16 cellular contexts compared by ENCODE assay signal in genomic region chr18:10482363-10482984, GRCh38. TPM values are rescaled to one million over a fixed set of nuclear protein-coding genes. Genes with fewer than 3 reads are reported as not detected.
DNase-seq lines count a peak whose midpoint lies in the region; ATAC-seq, FAIRE-seq and TF ChIP-seq lines count a peak whose summit lies in the region.
"Had no signal": no experiment of that assay in that cellular context is flagged by ENCODE, and none has a peak within 500 bp of the region (broad histone marks: within the 10 kb centered on the region; RNA-seq: fewer than 3 reads in every experiment).

No MANE protein-coding gene starts in this region.

- no peak overlapping the region for H2BK12ac ChIP-seq in H1 (ENCODE audit: low read depth, low read length)

- H2BK20ac ChIP-seq in H1 (ENCODE audit: low read length), result no peak overlapping the region

- H3K56ac ChIP-seq in H1 (replicated peaks; ENCODE audit: insufficient read length, low read depth, low read length), result no peak overlapping the region

- H4K91ac ChIP-seq in H1 (replicated peaks; ENCODE audit: insufficient read length, low read length), result no peak overlapping the region

- no peak overlapping the region for H4K8ac ChIP-seq in H1 (ENCODE audit: extremely low read depth, insufficient read depth, low read length)

- H3K79me1 ChIP-seq in H1 (ENCODE audit: low read depth, low read length), result no peaks in the 10 kb centered on the region

- H3K36me3 Mint-ChIP-seq in activated naive CD4-positive, alpha-beta T cell treated with anti-CD3 and anti-CD28 coated beads, Interleukin-2, amount 10 ng/mL, durations not matched to agents 7 days and 5 days, result no peaks in the 10 kb centered on the region

- POLR2A ChIA-PET in H1 (lab: Charles Lee; ENCODE audit: partially characterized antibody), result no interaction called here

- H3K27me3 Mint-ChIP-seq in activated naive CD4-positive, alpha-beta T cell treated with anti-CD3 and anti-CD28 coated beads, Interleukin-2, amount 10 ng/mL, durations not matched to agents 7 days and 5 days, result peaks cover 27% of the 10 kb centered on the region

- no peak overlapping the region for H3K9ac ChIP-seq in H1 (replicated peaks in 1 of 4; ENCODE audit: extremely low read depth in 1 of 4, low read depth in 3 of 4, low read length in 3 of 4)
- no peak overlapping the region for H3K9ac ChIP-seq in mammary epithelial cell (ENCODE audit: insufficient read depth, low read length)

- TF ChIP-seq EP300 in H1 (IDR thresholded peaks at IDR 0.05; ENCODE audit: borderline replicate concordance in 1 of 2, low read depth in 2 of 2, low read length in 2 of 2), result no peak

- H3K27me3 ChIP-seq in H1 (replicated peaks in 1 of 4; ENCODE audit: control insufficient read depth in 3 of 4, extremely low read depth in 1 of 4, insufficient read depth in 3 of 4, low read length in 3 of 4) (peaks cover 7 to 21% (median 15%) of the 10 kb centered on the region in 4 experiments), mammary epithelial cell (ENCODE audit: insufficient read depth, low read length) (no peaks in the 10 kb centered on the region)

- peak; percentile 8 for DNase-seq in GM12865 (ENCODE audit: low read depth)
- no peak for DNase-seq in H1 (ENCODE audit: low read depth in 1 of 2, low spot score in 2 of 2)
- no peak for DNase-seq in mammary epithelial cell
- no peak for DNase-seq in stimulated activated CD4-positive, alpha-beta T cell treated with anti-CD3 and anti-CD28 coated beads, Interleukin-4, amount 100 ng/mL, for 1 hour
- DNase-seq in posterior cingulate gyrus, result no peak
- DNase-seq in activated naive CD4-positive, alpha-beta T cell treated with anti-CD3 and anti-CD28 coated beads, Interleukin-2, amount 10 ng/mL, durations not matched to agents 7 days and 5 days, result no peak
- DNase-seq: DMS79 treated with DMSO at 0.1 percent for 48 hours; foreskin melanocyte; NCI-H1092; NCI-H82; stimulated activated CD4-positive, alpha-beta T cell treated with anti-CD3 and anti-CD28 coated beads, Interleukin-2, amount 100 ng/mL, for 24 hours; stimulated activated naive CD4-positive, alpha-beta T cell had no signal

- H3K4me1 Mint-ChIP-seq in activated naive CD4-positive, alpha-beta T cell treated with anti-CD3 and anti-CD28 coated beads, Interleukin-2, amount 10 ng/mL, durations not matched to agents 7 days and 5 days, result peaks cover 6% of the 10 kb centered on the region

- no peak overlapping the region for H2BK15ac ChIP-seq in H1 (ENCODE audit: low read length)

- BruUV-seq in mammary epithelial cell (replicated peaks; lab: Mats Ljungman, UMichigan), result no TSS peak

- TF ChIP-seq POLR2A in H1 (IDR thresholded peaks at IDR 0.05; ENCODE audit: control extremely low read depth in 1 of 2, low read depth in 2 of 2, low read length in 2 of 2), result no peak

- no peak overlapping the region for H3K4me3 Mint-ChIP-seq in activated naive CD4-positive, alpha-beta T cell treated with anti-CD3 and anti-CD28 coated beads, Interleukin-2, amount 10 ng/mL, durations not matched to agents 7 days and 5 days

- H3K9me3 ChIP-seq in H1 (ENCODE audit: insufficient read depth in 2 of 2, low read depth in 1 of 2, low read length in 1 of 2) (no peaks in the 10 kb centered on the region), mammary epithelial cell (replicated peaks; ENCODE audit: insufficient read depth, low read length) (no peaks in the 10 kb centered on the region)

- no peak overlapping the region for H3K18ac ChIP-seq in H1 (ENCODE audit: extremely low read depth, low read length)

- H3K27ac ChIP-seq in H1 (ENCODE audit: low read depth, low read length) (no peak overlapping the region), mammary epithelial cell (ENCODE audit: insufficient read depth, low read depth, low read length) (no peak overlapping the region)

- H3K4me3 ChIP-seq in GM12865 (ENCODE audit: low read depth, low read length), result no peak overlapping the region
- no peak overlapping the region for H3K4me3 ChIP-seq in H1 (ENCODE audit: extremely low read depth in 1 of 4, insufficient read depth in 2 of 4, low read depth in 3 of 4, low read length in 4 of 4)
- H3K4me3 ChIP-seq in mammary epithelial cell (replicated peaks in 1 of 3; ENCODE audit: insufficient read depth in 1 of 3, low read depth in 2 of 3, low read length in 3 of 3), result no peak overlapping the region

- peak in 1 of 2 experiments; percentile 19; a peak in 2 of 4 replicates for TF ChIP-seq RAD21 in H1 (IDR thresholded peaks at IDR 0.05 in 1 of 2, conservative IDR thresholded peaks at IDR 0.05 in 1 of 2; ENCODE audit: low read depth in 2 of 2, low read length in 2 of 2)

- no peaks in the 10 kb centered on the region for H3K9me3 Mint-ChIP-seq in activated naive CD4-positive, alpha-beta T cell treated with anti-CD3 and anti-CD28 coated beads, Interleukin-2, amount 10 ng/mL, durations not matched to agents 7 days and 5 days

- CTCF ChIA-PET in H1 (lab: Charles Lee; ENCODE audit: partially characterized antibody), result interaction anchor here (0.6 to 2.8 kb wide), 13 partner anchors 9 to 532 kb away, joined by 3 to 20 read pairs (median 3); no protein-coding TSS in a partner anchor
- CTCF ChIA-PET in mammary epithelial cell (lab: Charles Lee; ENCODE audit: low non-redundant PET), result no interaction called here
- CTCF ChIA-PET in activated naive CD4-positive, alpha-beta T cell treated with anti-CD3 and anti-CD28 coated beads, Interleukin-2, amount 10 ng/mL, durations not matched to agents 7 days and 5 days (lab: Charles Lee), result interaction anchor here (1.8 kb wide), 1 partner anchor 10 kb away, joined by 4 read pairs; no protein-coding TSS in a partner anchor

- no peak overlapping the region for H2BK120ac ChIP-seq in H1 (replicated peaks; ENCODE audit: low read depth, low read length)

- 84% methylated on average over 10 of the region's 11 CpGs; no CpG with 5 or more reads in 1 of the 2 experiments for WGBS in H1 (ENCODE audit: extremely low coverage in 1 of 2, insufficient coverage in 1 of 2, insufficient read length in 1 of 2, insufficient replicate concordance in 2 of 2, low coverage in 1 of 2, low lambda C conversion rate in 2 of 2, missing lambda C conversion rate in 1 of 2), 2 experiments
- 97% methylated on average over 11 of the region's 11 CpGs for WGBS in mammary epithelial cell (ENCODE audit: low coverage, missing lambda C conversion rate)

- H2AFZ ChIP-seq in H1 (ENCODE audit: low read length) (no peak overlapping the region), mammary epithelial cell (ENCODE audit: low read depth, low read length) (no peak overlapping the region)

- TF ChIP-seq CTCF in GM12865 (IDR thresholded peaks at IDR 0.05; ENCODE audit: insufficient read depth, low read depth, low read length, missing control alignments) (peak; percentile 7), H1 (IDR thresholded peaks at IDR 0.05; ENCODE audit: control extremely low read depth in 1 of 3, insufficient read depth in 1 of 3, low read depth in 1 of 3, low read length in 3 of 3) (peak; percentile 15 to 43 (median 25); a peak in 2 of 4 replicates), mammary epithelial cell (conservative IDR thresholded peaks at IDR 0.05 in 1 of 2, IDR thresholded peaks at IDR 0.05 in 1 of 2; ENCODE audit: extremely low read depth in 1 of 2, insufficient read depth in 1 of 2, low read depth in 1 of 2, low read length in 2 of 2) (no peak)

- no peaks in the 10 kb centered on the region for H3K36me3 ChIP-seq in H1 (ENCODE audit: control insufficient read depth in 2 of 4, insufficient read depth in 4 of 4, low read length in 3 of 4)
- no peaks in the 10 kb centered on the region for H3K36me3 ChIP-seq in mammary epithelial cell (ENCODE audit: insufficient read depth, low read length)

- H4K5ac ChIP-seq in H1 (ENCODE audit: insufficient read length, low read depth, low read length), result no peak overlapping the region

- no peaks in the 10 kb centered on the region for H3K23me2 ChIP-seq in H1 (ENCODE audit: low read depth, low read length)

- H3K14ac ChIP-seq in H1 (ENCODE audit: insufficient read length), result no peak overlapping the region

- intact Hi-C loops in mammary epithelial cell (cut with micrococcal nuclease) (no loop called here), posterior cingulate gyrus (cut with DNase I) (no loop called here)

- no peak overlapping the region for H3K4ac ChIP-seq in H1 (replicated peaks; ENCODE audit: insufficient read length, low read depth, low read length)

- H2BK5ac ChIP-seq in H1 (ENCODE audit: low read depth, low read length), result no peak overlapping the region; the same call in 1 of the 2 replicates

- dilution Hi-C loops in mammary epithelial cell (cut with HindIII; ENCODE audit: low sequenced_read_pairs), result no loop called here

- H4K20me1 ChIP-seq in H1 (replicated peaks in 1 of 2; ENCODE audit: control insufficient read depth in 1 of 2, insufficient read depth in 2 of 2, low read length in 2 of 2) (no peaks in the 10 kb centered on the region), mammary epithelial cell (ENCODE audit: insufficient read depth, low read length) (no peaks in the 10 kb centered on the region)

- H3K79me2 ChIP-seq in H1 (ENCODE audit: control insufficient read depth in 1 of 2, insufficient read depth in 2 of 2, low read length in 2 of 2), result no peaks in the 10 kb centered on the region
- H3K79me2 ChIP-seq in mammary epithelial cell (ENCODE audit: insufficient read depth, low read length), result no peaks in the 10 kb centered on the region

- H3K4me2 ChIP-seq in H1 (ENCODE audit: insufficient read depth in 1 of 2, low read depth in 2 of 2, low read length in 2 of 2), result no peak overlapping the region
- H3K4me2 ChIP-seq in mammary epithelial cell (ENCODE audit: insufficient read depth, low read depth, low read length), result no peak overlapping the region

- H3K23ac ChIP-seq in H1 (ENCODE audit: insufficient read length), result no peak overlapping the region

- no peak for FAIRE-seq in H1 (lab: Jason Lieb, UNC)
- FAIRE-seq: islet of Langerhans had no signal

- H2AK5ac ChIP-seq in H1 (ENCODE audit: low read depth, low read length), result no peak overlapping the region; the same call in 1 of the 2 replicates

- H3K4me1 ChIP-seq in H1 (replicated peaks in 1 of 4; ENCODE audit: control insufficient read depth in 3 of 4, insufficient read depth in 4 of 4, low read length in 3 of 4) (peaks cover 1 to 8% (median 3%) of the 10 kb centered on the region in 4 experiments; a peak in 5 of 7 replicates), mammary epithelial cell (ENCODE audit: insufficient read depth, low read length) (no peaks in the 10 kb centered on the region)

- in situ Hi-C loops in mammary epithelial cell (cut with MboI; ENCODE audit: low sequenced_read_pairs in 2 of 2), result no loop called here

- ATAC-seq in GM19438 (IDR thresholded peaks at IDR 0.05; ENCODE audit: low read depth, unreplicated experiment) (peak; percentile 14), HG03045 (IDR thresholded peaks at IDR 0.05; ENCODE audit: unreplicated experiment) (peak; percentile 6)
- ATAC-seq: SK-N-SH treated with all-trans-retinoic acid at 6 μM for 48 hours had no signal

- H3K27ac Mint-ChIP-seq in activated naive CD4-positive, alpha-beta T cell treated with anti-CD3 and anti-CD28 coated beads, Interleukin-2, amount 10 ng/mL, durations not matched to agents 7 days and 5 days, result no peak overlapping the region

RNA-seq across cellular contexts. Expression of gene APCDD1, which starts 28.0 kb away (rescaled TPM):
- total RNA-seq in H1 (2021; fragmentation: NEBNext Ultra II Directional; extraction: Animal tissue kit (Norgen Biotek cat#: 25700)), result 2.6 and 3.0 TPM in 2 replicates
- polyA plus RNA-seq in H1 (2011; rRNA removed), result 2.5 and 3.6 TPM in 2 replicates
- 3.0 TPM for polyA plus RNA-seq in H1 (2011; cell fraction: cytosol; rRNA removed)
- 6.5 TPM for polyA plus RNA-seq in H1 (2011; cell fraction: nucleus; rRNA removed)
- 1.9 to 5.4 TPM (median 4.1 TPM) in 4 replicates for polyA plus RNA-seq in H1 (2012, experiment 1 of 2)
- 1.2 TPM for polyA plus RNA-seq in H1 (2012, experiment 2 of 2)
- 1.2 TPM for polyA plus RNA-seq in H1 (2013, experiment 1 of 2)
- 1.3 TPM for polyA plus RNA-seq in H1 (2013, experiment 2 of 2)
- 3.6 and 8.0 TPM in 2 replicates for polyA minus RNA-seq in H1 (2011; rRNA and poly(A)+ RNA removed)
- 3.2 TPM for polyA minus RNA-seq in H1 (2011; cell fraction: cytosol; rRNA and poly(A)+ RNA removed)
- polyA minus RNA-seq in H1 (2011; cell fraction: nucleus; rRNA and poly(A)+ RNA removed), result 4.3 TPM
- total RNA-seq in mammary epithelial cell, result 10 to 100 TPM in 1 of 2 donors, 1 to 10 TPM in 1; 9.7 to 24.8 TPM
- 3.0 TPM for polyA plus RNA-seq in mammary epithelial cell
- polyA minus RNA-seq in mammary epithelial cell, result 2.1 TPM

RNA-seq across cellular contexts. Expression of gene NAPG, which starts 43.4 kb away (rescaled TPM):
- 19.6 and 23.5 TPM in 2 replicates for total RNA-seq in H1 (2021; fragmentation: NEBNext Ultra II Directional; extraction: Animal tissue kit (Norgen Biotek cat#: 25700))
- 5.5 and 8.0 TPM in 2 replicates for polyA plus RNA-seq in H1 (2011; rRNA removed)
- 12.0 TPM for polyA plus RNA-seq in H1 (2011; cell fraction: cytosol; rRNA removed)
- polyA plus RNA-seq in H1 (2011; cell fraction: nucleus; rRNA removed), result 6.3 TPM
- polyA plus RNA-seq in H1 (2012, experiment 1 of 2), result 12.2 to 16.8 TPM (median 14.9 TPM) in 4 replicates
- 3.0 TPM for polyA plus RNA-seq in H1 (2012, experiment 2 of 2)
- 15.2 TPM for polyA plus RNA-seq in H1 (2013, experiment 1 of 2)
- 15.8 TPM for polyA plus RNA-seq in H1 (2013, experiment 2 of 2)
- polyA minus RNA-seq in H1 (2011; rRNA and poly(A)+ RNA removed), result 10.4 and 13.9 TPM in 2 replicates
- 12.8 TPM for polyA minus RNA-seq in H1 (2011; cell fraction: cytosol; rRNA and poly(A)+ RNA removed)
- 20.8 TPM for polyA minus RNA-seq in H1 (2011; cell fraction: nucleus; rRNA and poly(A)+ RNA removed)
- total RNA-seq in mammary epithelial cell, result 10 to 100 TPM; 31.0 to 51.3 TPM
- 15.1 TPM for polyA plus RNA-seq in mammary epithelial cell
- polyA minus RNA-seq in mammary epithelial cell, result 47.0 TPM

Comparison
In these comparisons a context has a peak if more than half of its experiments do, and no peak if none do; other contexts are left out.
1. CTCF ChIP-seq: peak in GM12865 (single experiment) and H1 (3 of 3); none in mammary epithelial cell (0 of 2).